Comparison of ENCODE assay signal across 26 cellular contexts in genomic region chr14:22232486-22232885, GRCh38.
"Had no signal": no experiment of that assay in that cellular context is flagged by ENCODE, and none has a peak within 500 bp of the region (broad histone marks: within the 10 kb centered on the region; RNA-seq: fewer than 3 reads in every experiment).

No MANE protein-coding gene starts in this region.

- DNase-seq: activated B cell treated with CpG ODN at 0.5 μM for 24 hours; activated CD4-positive, alpha-beta T cell treated with anti-CD3 and anti-CD28 coated beads for 1 hour; activated CD4-positive, alpha-beta T cell treated with anti-CD3 and anti-CD28 coated beads, Interleukin-2, amount 10 ng/mL, durations not matched to agents 24 days and 14 days; activated CD4-positive, alpha-beta T cell treated with anti-CD3 and anti-CD28 coated beads, Interleukin-2, amount 50 U/mL, for 48 hours; activated gamma-delta T cell; activated naive CD4-positive, alpha-beta T cell treated with anti-CD3 and anti-CD28 coated beads for 36 hours; activated naive CD8-positive, alpha-beta T cell treated with anti-CD3 and anti-CD28 coated beads, Interleukin-2, amount 10 ng/mL, durations not matched to agents 7 days and 5 days; activated T-cell treated with anti-CD3 and anti-CD28 coated beads for 4 hours; activated T-cell treated with anti-CD3 and anti-CD28 coated beads, Interleukin-2, amount 50 U/mL, for 48 hours; aorta; caudate nucleus; NCI-H1048; NCI-H1417; NCI-H1694; NCI-H2029; NCI-H2107; NCI-H2171 treated with DMSO at 0.1 percent for 48 hours; NCI-H345; NCI-H510A treated with DMSO at 0.1 percent for 48 hours; NCI-H69; NK-92 treated with Interleukin-12 subunit alpha and Interleukin-12 subunit beta, amount 100 ng/mL, for 24 hours; Peyer's patch; SHP77 had no signal

- H3K4me1 ChIP-seq: breast epithelium, Peyer's patch had no signal

- H3K36me3 ChIP-seq: breast epithelium, Peyer's patch had no signal

- H3K9me3 ChIP-seq: Peyer's patch had no signal

- H3K27ac Mint-ChIP-seq: activated B cell treated with CpG ODN at 0.5 μM for 24 hours; activated CD4-positive, alpha-beta T cell treated with anti-CD3 and anti-CD28 coated beads, Interleukin-2, amount 10 ng/mL, durations not matched to agents 24 days and 14 days; activated naive CD4-positive, alpha-beta T cell treated with anti-CD3 and anti-CD28 coated beads for 36 hours; activated naive CD8-positive, alpha-beta T cell treated with anti-CD3 and anti-CD28 coated beads, Interleukin-2, amount 10 ng/mL, durations not matched to agents 7 days and 5 days; activated T-helper 17 cell treated with anti-CD3 and anti-CD28 coated beads, Interleukin-2, amount 50 U/mL, for 72 hours; T-helper 1 cell treated with Interleukin-12 subunit alpha and Interleukin-12 subunit beta and Interleukin-4 antibody, amounts not matched to agents 30 μg/mL and 1 μg/mL, for 36 hours had no signal

- H3K4me3 ChIP-seq: breast epithelium, Peyer's patch had no signal

- H3K27ac ChIP-seq: breast epithelium, Peyer's patch had no signal

- H3K4me3 Mint-ChIP-seq: activated B cell treated with CpG ODN at 0.5 μM for 24 hours; activated CD4-positive, alpha-beta T cell treated with anti-CD3 and anti-CD28 coated beads, Interleukin-2, amount 10 ng/mL, durations not matched to agents 24 days and 14 days; activated naive CD4-positive, alpha-beta T cell treated with anti-CD3 and anti-CD28 coated beads for 36 hours; activated naive CD8-positive, alpha-beta T cell treated with anti-CD3 and anti-CD28 coated beads, Interleukin-2, amount 10 ng/mL, durations not matched to agents 7 days and 5 days; activated T-helper 17 cell treated with anti-CD3 and anti-CD28 coated beads, Interleukin-2, amount 50 U/mL, for 72 hours; T-helper 1 cell treated with Interleukin-12 subunit alpha and Interleukin-12 subunit beta and Interleukin-4 antibody, amounts not matched to agents 30 μg/mL and 1 μg/mL, for 36 hours had no signal

- H3K27me3 Mint-ChIP-seq: activated CD4-positive, alpha-beta T cell treated with anti-CD3 and anti-CD28 coated beads, Interleukin-2, amount 10 ng/mL, durations not matched to agents 24 days and 14 days; activated naive CD8-positive, alpha-beta T cell treated with anti-CD3 and anti-CD28 coated beads, Interleukin-2, amount 10 ng/mL, durations not matched to agents 7 days and 5 days; activated T-helper 17 cell treated with anti-CD3 and anti-CD28 coated beads, Interleukin-2, amount 50 U/mL, for 72 hours had no signal

- H3K36me3 Mint-ChIP-seq: activated naive CD8-positive, alpha-beta T cell treated with anti-CD3 and anti-CD28 coated beads, Interleukin-2, amount 10 ng/mL, durations not matched to agents 7 days and 5 days had no signal

- H3K4me1 Mint-ChIP-seq: activated CD4-positive, alpha-beta T cell treated with anti-CD3 and anti-CD28 coated beads, Interleukin-2, amount 10 ng/mL, durations not matched to agents 24 days and 14 days; activated T-helper 17 cell treated with anti-CD3 and anti-CD28 coated beads, Interleukin-2, amount 50 U/mL, for 72 hours had no signal

- ATAC-seq: activated T-helper 17 cell treated with anti-CD3 and anti-CD28 coated beads, Interleukin-2, amount 50 U/mL, for 72 hours had no signal

- H3K9me3 Mint-ChIP-seq: activated B cell treated with CpG ODN at 0.5 μM for 24 hours; activated CD4-positive, alpha-beta T cell treated with anti-CD3 and anti-CD28 coated beads, Interleukin-2, amount 10 ng/mL, durations not matched to agents 24 days and 14 days; activated naive CD4-positive, alpha-beta T cell treated with anti-CD3 and anti-CD28 coated beads for 36 hours; activated naive CD8-positive, alpha-beta T cell treated with anti-CD3 and anti-CD28 coated beads, Interleukin-2, amount 10 ng/mL, durations not matched to agents 7 days and 5 days; activated T-helper 17 cell treated with anti-CD3 and anti-CD28 coated beads, Interleukin-2, amount 50 U/mL, for 72 hours; T-helper 1 cell treated with Interleukin-12 subunit alpha and Interleukin-12 subunit beta and Interleukin-4 antibody, amounts not matched to agents 30 μg/mL and 1 μg/mL, for 36 hours had no signal

- H3K27me3 ChIP-seq: breast epithelium, Peyer's patch had no signal
